In the genomic region with DNA sequence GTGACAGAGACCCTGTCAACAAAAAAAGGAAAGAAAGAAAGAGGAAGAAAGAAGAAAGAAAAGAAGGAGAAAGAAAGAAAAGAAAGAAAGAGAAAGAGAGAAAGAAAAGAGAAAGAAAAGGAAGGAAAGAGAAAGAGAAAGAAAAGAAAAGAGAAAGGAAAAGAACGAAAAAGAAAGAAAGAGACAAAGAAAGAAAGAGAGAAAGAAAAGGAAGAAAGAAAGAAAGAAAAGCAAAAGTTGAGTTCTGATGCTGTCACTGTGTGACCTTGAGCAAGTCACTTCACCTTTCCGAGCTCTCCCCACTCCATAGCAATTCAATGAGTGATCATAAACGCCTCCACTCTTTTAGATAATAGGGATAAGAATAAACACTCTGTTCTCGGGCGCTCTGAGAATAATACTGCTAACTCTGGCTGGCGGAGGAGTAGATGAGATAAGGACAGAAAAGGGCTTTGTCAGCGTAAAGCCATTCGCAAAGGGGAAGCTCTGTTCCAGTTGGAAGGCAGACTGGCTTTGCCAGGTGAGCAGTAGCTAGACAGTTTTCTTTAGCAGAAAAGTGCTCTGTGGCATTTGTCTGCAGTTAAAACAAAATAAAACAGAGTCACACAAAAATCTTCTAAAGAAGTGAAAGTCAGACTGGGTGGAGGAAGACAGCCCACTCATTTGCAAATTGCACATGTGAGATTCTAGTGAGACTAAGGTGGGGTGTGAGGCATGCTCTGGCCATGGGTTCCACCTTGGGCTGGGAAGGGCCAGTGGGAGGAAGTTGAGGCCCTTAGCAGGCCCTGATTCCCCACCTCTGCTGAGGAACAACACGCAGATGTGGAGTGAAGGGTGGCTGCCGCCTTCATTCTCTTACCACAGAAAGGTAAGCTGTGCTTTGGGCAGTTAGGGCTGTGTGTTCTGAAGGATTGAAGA, we compare ENCODE assay signal across 10 cellular contexts. TPM values are rescaled to one million over a fixed set of nuclear protein-coding genes. Genes with fewer than 3 reads are reported as not detected.
DNase-seq lines count a peak whose midpoint lies in the region; ATAC-seq, FAIRE-seq and TF ChIP-seq lines count a peak whose summit lies in the region.
"Had no signal": no experiment of that assay in that cellular context is flagged by ENCODE, and none has a peak within 500 bp of the region (broad histone marks: within the 10 kb centered on the region; RNA-seq: fewer than 3 reads in every experiment).

No MANE protein-coding gene starts in this region.

- TF ChIP-seq RAD21 in H1 (IDR thresholded peaks at IDR 0.05 in 1 of 2, conservative IDR thresholded peaks at IDR 0.05 in 1 of 2; ENCODE audit: low read depth in 2 of 2, low read length in 2 of 2), result no peak

- no peak overlapping the region for H2BK20ac ChIP-seq in H1 (ENCODE audit: low read length)

- peak; percentile 76 for ATAC-seq in activated CD4-positive, alpha-beta T cell treated with anti-CD3 and anti-CD28 coated beads for 36 hours
- ATAC-seq in HG02981 (IDR thresholded peaks at IDR 0.05; ENCODE audit: unreplicated experiment), result no peak

- H2AK5ac ChIP-seq in H1 (ENCODE audit: low read depth, low read length), result no peak overlapping the region

- no peak overlapping the region for H2BK15ac ChIP-seq in H1 (ENCODE audit: low read length)

- H3K9me3 ChIP-seq in OCI-LY1 (ENCODE audit: low read length), result no peaks in the 10 kb centered on the region
- H3K9me3 ChIP-seq in H1 (ENCODE audit: insufficient read depth in 2 of 2, low read depth in 1 of 2, low read length in 1 of 2), result no peaks in the 10 kb centered on the region
- no peaks in the 10 kb centered on the region for H3K9me3 ChIP-seq in prostate gland
- H3K9me3 ChIP-seq: BLaER1 had no signal

- H3K27ac ChIP-seq in OCI-LY1 (ENCODE audit: low read depth, low read length, poor library complexity, severe bottlenecking) (peak overlapping the region; percentile 54), H1 (ENCODE audit: low read depth, low read length) (no peak overlapping the region), prostate gland (peak overlapping the region; percentile 53 to 81)
- H3K27ac ChIP-seq: BLaER1 had no signal

- no peak for DNase-seq in activated CD4-positive, alpha-beta T cell treated with anti-CD3 and anti-CD28 coated beads for 36 hours
- DNase-seq in activated CD4-positive, alpha-beta T cell treated with anti-CD3 and anti-CD28 coated beads, Interleukin-2, amount 50 U/mL, for 1 hour, result no peak
- DNase-seq in H1 (ENCODE audit: low read depth in 1 of 2, low spot score in 2 of 2) (no peak), prostate gland (ENCODE audit: low spot score) (peak; percentile 77), NCI-H1105 treated with DMSO at 0.1 percent for 48 hours (lab: John Stamatoyannopoulos, UW) (no peak), NCI-H1092 (lab: John Stamatoyannopoulos, UW) (no peak)

- WGBS in H1 (ENCODE audit: extremely low coverage in 1 of 2, insufficient coverage in 1 of 2, insufficient read length in 1 of 2, insufficient replicate concordance in 2 of 2, low coverage in 1 of 2, low lambda C conversion rate in 2 of 2, missing lambda C conversion rate in 1 of 2), 2 experiments, result 93% methylated on average over 10 of the region's 10 CpGs; no CpG with 5 or more reads in 1 of the 2 experiments
- WGBS in prostate gland, result 15% methylated on average over 10 of the region's 10 CpGs

- peak overlapping the region; percentile 67 for H3K4me2 ChIP-seq in OCI-LY1 (ENCODE audit: low read length)
- no peak overlapping the region for H3K4me2 ChIP-seq in H1 (ENCODE audit: insufficient read depth in 1 of 2, low read depth in 2 of 2, low read length in 2 of 2)
- H3K4me2 ChIP-seq: BLaER1 had no signal

- no peak for FAIRE-seq in H1 (lab: Jason Lieb, UNC)
- FAIRE-seq: TTC549 had no signal

- H3K4me1 ChIP-seq in OCI-LY1 (ENCODE audit: insufficient read depth, low read length, severe bottlenecking) (peaks cover 13% of the 10 kb centered on the region), H1 (replicated peaks in 1 of 4; ENCODE audit: control insufficient read depth in 3 of 4, insufficient read depth in 4 of 4, low read length in 3 of 4) (peaks cover 0 to 3% (median 1%) of the 10 kb centered on the region in 4 experiments; a peak in 2 of 7 replicates), prostate gland (replicated peaks) (no peaks in the 10 kb centered on the region)
- H3K4me1 ChIP-seq: BLaER1 had no signal

- H2BK12ac ChIP-seq in H1 (ENCODE audit: low read depth, low read length), result no peak overlapping the region

- CTCF ChIA-PET in activated CD4-positive, alpha-beta T cell treated with anti-CD3 and anti-CD28 coated beads for 36 hours (lab: Charles Lee), result interaction anchor here (0.6 to 0.9 kb wide), 5 partner anchors 12 to 413 kb away, joined by 3 to 5 read pairs (median 3); no protein-coding TSS in a partner anchor
- CTCF ChIA-PET in H1 (lab: Charles Lee; ENCODE audit: partially characterized antibody), result interaction anchor here (0.7 to 2.1 kb wide), 4 partner anchors 10 to 169 kb away, joined by 3 to 15 read pairs (median 4); a partner anchor contains a TSS

- peak overlapping the region; percentile 23; the same call in 1 of the 2 replicates for H2AFZ ChIP-seq in OCI-LY1 (ENCODE audit: low read length)
- H2AFZ ChIP-seq in H1 (ENCODE audit: low read length), result peak overlapping the region; percentile 30; the same call in 1 of the 2 replicates

- H3K27me3 Mint-ChIP-seq in activated CD4-positive, alpha-beta T cell treated with anti-CD3 and anti-CD28 coated beads for 36 hours, result no peaks in the 10 kb centered on the region

- H4K8ac ChIP-seq in H1 (ENCODE audit: extremely low read depth, insufficient read depth, low read length), result no peak overlapping the region

- no peaks in the 10 kb centered on the region for H3F3A ChIP-seq in OCI-LY1 (ENCODE audit: insufficient read depth, low read length)

- peak overlapping the region; percentile 76 for H3K27ac Mint-ChIP-seq in activated CD4-positive, alpha-beta T cell treated with anti-CD3 and anti-CD28 coated beads for 36 hours

- TF ChIP-seq EP300 in H1 (IDR thresholded peaks at IDR 0.05; ENCODE audit: borderline replicate concordance in 1 of 2, low read depth in 2 of 2, low read length in 2 of 2), result no peak

- H3K27me3 ChIP-seq in OCI-LY1 (ENCODE audit: insufficient read depth, low read length) (no peaks in the 10 kb centered on the region), H1 (replicated peaks in 1 of 4; ENCODE audit: control insufficient read depth in 3 of 4, extremely low read depth in 1 of 4, insufficient read depth in 3 of 4, low read length in 3 of 4) (no peaks in the 10 kb centered on the region), prostate gland (replicated peaks; ENCODE audit: insufficient read depth) (no peaks in the 10 kb centered on the region)
- H3K27me3 ChIP-seq: BLaER1 had no signal

- peaks cover 14% of the 10 kb centered on the region for H3K4me1 Mint-ChIP-seq in activated CD4-positive, alpha-beta T cell treated with anti-CD3 and anti-CD28 coated beads for 36 hours

- TF ChIP-seq POLR2A in H1 (IDR thresholded peaks at IDR 0.05; ENCODE audit: control extremely low read depth in 1 of 2, low read depth in 2 of 2, low read length in 2 of 2) (no peak), prostate gland (IDR thresholded peaks at IDR 0.05) (no peak)

- no peak overlapping the region for H4K91ac ChIP-seq in H1 (replicated peaks; ENCODE audit: insufficient read length, low read length)

- no peaks in the 10 kb centered on the region for H3K9me3 Mint-ChIP-seq in activated CD4-positive, alpha-beta T cell treated with anti-CD3 and anti-CD28 coated beads for 36 hours (ENCODE audit: low read depth)

- H3K36me3 Mint-ChIP-seq in activated CD4-positive, alpha-beta T cell treated with anti-CD3 and anti-CD28 coated beads for 36 hours (ENCODE audit: low read depth), result no peaks in the 10 kb centered on the region

- H3K23me2 ChIP-seq in H1 (ENCODE audit: low read depth, low read length), result no peaks in the 10 kb centered on the region

- H4K20me1 ChIP-seq in OCI-LY1 (ENCODE audit: insufficient read depth, low read length), result no peaks in the 10 kb centered on the region
- H4K20me1 ChIP-seq in H1 (replicated peaks in 1 of 2; ENCODE audit: control insufficient read depth in 1 of 2, insufficient read depth in 2 of 2, low read length in 2 of 2), result no peaks in the 10 kb centered on the region
- H4K20me1 ChIP-seq: BLaER1 had no signal

- H3K23ac ChIP-seq in H1 (ENCODE audit: insufficient read length), result no peak overlapping the region

- H3K14ac ChIP-seq in H1 (ENCODE audit: insufficient read length), result no peak overlapping the region

- H3K56ac ChIP-seq in H1 (replicated peaks; ENCODE audit: insufficient read length, low read depth, low read length), result no peak overlapping the region

- POLR2A ChIA-PET in activated CD4-positive, alpha-beta T cell treated with anti-CD3 and anti-CD28 coated beads for 36 hours (lab: Charles Lee), result no interaction called here
- POLR2A ChIA-PET in H1 (lab: Charles Lee; ENCODE audit: partially characterized antibody), result interaction anchor here (0.7 to 1.6 kb wide), 3 partner anchors 16 to 29 kb away, joined by 3 to 4 read pairs (median 3); no protein-coding TSS in a partner anchor

- H3K79me2 ChIP-seq in OCI-LY1 (ENCODE audit: insufficient read depth, low read length), result no peaks in the 10 kb centered on the region
- no peaks in the 10 kb centered on the region for H3K79me2 ChIP-seq in H1 (ENCODE audit: control insufficient read depth in 1 of 2, insufficient read depth in 2 of 2, low read length in 2 of 2)

- peak overlapping the region; percentile 67 for H3K4me3 Mint-ChIP-seq in activated CD4-positive, alpha-beta T cell treated with anti-CD3 and anti-CD28 coated beads for 36 hours

- intact Hi-C loops in activated CD4-positive, alpha-beta T cell treated with anti-CD3 and anti-CD28 coated beads for 36 hours (cut with DNase I, micrococcal nuclease), result no loop called here
- intact Hi-C loops in prostate gland (cut with DNase I), result loop anchor here (5.0 kb wide), 2 partner anchors 36 to 136 kb away; no protein-coding TSS in a partner anchor

- no peaks in the 10 kb centered on the region for H3K9me2 ChIP-seq in OCI-LY1 (ENCODE audit: low read depth, low read length)

- H3K18ac ChIP-seq in H1 (ENCODE audit: extremely low read depth, low read length), result no peak overlapping the region

- H3K9ac ChIP-seq in OCI-LY1 (ENCODE audit: low read length), result peak overlapping the region; percentile 38
- H3K9ac ChIP-seq in H1 (replicated peaks in 1 of 4; ENCODE audit: extremely low read depth in 1 of 4, low read depth in 3 of 4, low read length in 3 of 4), result no peak overlapping the region
- H3K9ac ChIP-seq: BLaER1 had no signal

- no peak overlapping the region for H3K4ac ChIP-seq in H1 (replicated peaks; ENCODE audit: insufficient read length, low read depth, low read length)

- H3K4me3 ChIP-seq in OCI-LY1 (ENCODE audit: low read depth, low read length, poor library complexity, severe bottlenecking) (peak overlapping the region; percentile 40), H1 (ENCODE audit: extremely low read depth in 1 of 4, insufficient read depth in 2 of 4, low read depth in 3 of 4, low read length in 4 of 4) (no peak overlapping the region), prostate gland (no peak overlapping the region)
- H3K4me3 ChIP-seq: BLaER1 had no signal

- H3K79me1 ChIP-seq in H1 (ENCODE audit: low read depth, low read length), result no peaks in the 10 kb centered on the region

- no peak for TF ChIP-seq CTCF in OCI-LY1 (IDR thresholded peaks at IDR 0.05; ENCODE audit: low read length)
- no peak for TF ChIP-seq CTCF in H1 (IDR thresholded peaks at IDR 0.05; ENCODE audit: control extremely low read depth in 1 of 3, insufficient read depth in 1 of 3, low read depth in 1 of 3, low read length in 3 of 3)
- TF ChIP-seq CTCF in prostate gland (IDR thresholded peaks at IDR 0.05), result no peak

- no peak overlapping the region for H2BK120ac ChIP-seq in H1 (replicated peaks; ENCODE audit: low read depth, low read length)

- no peaks in the 10 kb centered on the region for H3K36me3 ChIP-seq in OCI-LY1 (ENCODE audit: insufficient read depth, low read length)
- no peaks in the 10 kb centered on the region for H3K36me3 ChIP-seq in H1 (ENCODE audit: control insufficient read depth in 2 of 4, insufficient read depth in 4 of 4, low read length in 3 of 4)
- H3K36me3 ChIP-seq in prostate gland, result no peaks in the 10 kb centered on the region
- H3K36me3 ChIP-seq: BLaER1 had no signal

- no peak overlapping the region for H4K5ac ChIP-seq in H1 (ENCODE audit: insufficient read length, low read depth, low read length)

- no peak overlapping the region for H2BK5ac ChIP-seq in H1 (ENCODE audit: low read depth, low read length)

RNA-seq across cellular contexts. Expression of a gene that starts 9.6 kb away (rescaled TPM):
- 10 to 100 TPM; 25.4 to 29.1 TPM for total RNA-seq in activated CD4-positive, alpha-beta T cell treated with anti-CD3 and anti-CD28 coated beads for 36 hours
- 118 and 122 TPM in 2 replicates for total RNA-seq in H1 (2021; fragmentation: NEBNext Ultra II Directional; extraction: Animal tissue kit (Norgen Biotek cat#: 25700))
- 72.2 and 72.3 TPM in 2 replicates for polyA plus RNA-seq in H1 (2011; rRNA removed)
- polyA plus RNA-seq in H1 (2011; cell fraction: cytosol; rRNA removed), result 53.0 TPM
- 599 TPM for polyA plus RNA-seq in H1 (2011; cell fraction: nucleus; rRNA removed)
- polyA plus RNA-seq in H1 (2012, experiment 1 of 2), result 82.4 to 123 TPM (median 108 TPM) in 4 replicates
- 47.2 TPM for polyA plus RNA-seq in H1 (2012, experiment 2 of 2)
- 96.1 TPM for polyA plus RNA-seq in H1 (2013, experiment 1 of 2)
- 85.9 TPM for polyA plus RNA-seq in H1 (2013, experiment 2 of 2)
- polyA minus RNA-seq in H1 (2011; rRNA and poly(A)+ RNA removed), result 249 and 262 TPM in 2 replicates
- polyA minus RNA-seq in H1 (2011; cell fraction: cytosol; rRNA and poly(A)+ RNA removed), result 121 TPM
- polyA minus RNA-seq in H1 (2011; cell fraction: nucleus; rRNA and poly(A)+ RNA removed), result 391 TPM
- total RNA-seq in prostate gland, result 100 to 1,000 TPM; 331 to 408 TPM
